In the genomic region with DNA sequence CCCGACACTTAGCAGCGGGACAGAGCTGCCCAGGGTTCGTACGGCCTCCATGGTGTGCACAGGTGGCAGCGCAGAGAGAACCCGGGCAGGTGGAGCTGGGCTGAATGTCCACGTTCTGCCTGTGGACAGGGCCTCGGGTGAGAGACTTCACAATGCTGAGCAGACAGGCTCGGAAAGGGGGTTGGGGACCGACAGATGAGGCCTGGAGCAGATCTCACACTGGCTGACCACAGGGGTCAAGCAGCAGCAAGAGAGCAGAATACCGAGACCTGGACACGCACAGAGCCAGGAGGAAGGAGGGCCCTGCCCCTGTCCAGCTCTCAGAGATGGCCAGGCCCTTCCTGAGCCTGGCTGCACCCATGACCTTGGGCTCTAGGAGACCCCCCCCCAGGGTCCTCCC, we compare ENCODE assay signal across 11 cellular contexts.
DNase-seq lines count a peak whose midpoint lies in the region; ATAC-seq, FAIRE-seq and TF ChIP-seq lines count a peak whose summit lies in the region.
"Had no signal": no experiment of that assay in that cellular context is flagged by ENCODE, and none has a peak within 500 bp of the region (broad histone marks: within the 10 kb centered on the region; RNA-seq: fewer than 3 reads in every experiment).

No MANE protein-coding gene starts in this region.

- H3K9me3 Mint-ChIP-seq in astrocyte (ENCODE audit: unreplicated experiment): no peaks in the 10 kb centered on the region
- H3K9me3 Mint-ChIP-seq: CD4-positive, alpha-beta memory T cell; naive thymus-derived CD8-positive, alpha-beta T cell had no signal

- no peaks in the 10 kb centered on the region for H3K27me3 Mint-ChIP-seq in astrocyte (ENCODE audit: low read depth, unreplicated experiment)
- H3K27me3 Mint-ChIP-seq: CD4-positive, alpha-beta memory T cell; naive thymus-derived CD8-positive, alpha-beta T cell had no signal

- no peak for ATAC-seq in HG03025 (IDR thresholded peaks at IDR 0.05; ENCODE audit: low FRiP score, unreplicated experiment)
- ATAC-seq: naive thymus-derived CD8-positive, alpha-beta T cell had no signal

- in situ Hi-C loops in GM13977 (cut with MboI; ENCODE audit: low pct_unique_long_range_greater_than_20kb, low sequenced_read_pairs, unreplicated experiment): no loop called here

- no peak for TF ChIP-seq CTCF in astrocyte (IDR thresholded peaks at IDR 0.05; ENCODE audit: insufficient read depth, low read depth, low read length)
- no peak for TF ChIP-seq CTCF in GM13977 (IDR thresholded peaks at IDR 0.05; ENCODE audit: extremely low read depth, insufficient read depth, missing control alignments)

- H3K4me1 ChIP-seq in astrocyte (ENCODE audit: insufficient read depth, low read length): peaks cover 49% of the 10 kb centered on the region
- peaks cover 60 to 64% (median 61%) of the 10 kb centered on the region in 3 donors for H3K4me1 ChIP-seq in skeletal muscle tissue (ENCODE audit: control insufficient read depth in 3 of 3, insufficient read depth in 3 of 3, low read length in 3 of 3)

- H3K36me3 Mint-ChIP-seq in astrocyte (ENCODE audit: low read depth, unreplicated experiment): peaks cover 19% of the 10 kb centered on the region

- H3K79me2 ChIP-seq in astrocyte (ENCODE audit: insufficient read depth, low read length): peaks cover 87% of the 10 kb centered on the region

- H3K9me3 ChIP-seq in astrocyte (ENCODE audit: insufficient read depth, low read depth, low read length) (no peaks in the 10 kb centered on the region), skeletal muscle tissue (ENCODE audit: control insufficient read depth in 3 of 3, low read length in 3 of 3) (no peaks in the 10 kb centered on the region)

- H3K27ac ChIP-seq in astrocyte (ENCODE audit: low read depth, low read length) (no peak overlapping the region), skeletal muscle tissue (ENCODE audit: low read depth, low read length) (peak overlapping the region; percentile 28)

- TF ChIP-seq POLR2A in H54 (IDR thresholded peaks at IDR 0.05; ENCODE audit: low read depth, low read length): no peak

- DNase-seq in H7 (peak; percentile 52), astrocyte (ENCODE audit: low read depth) (peak; percentile 50), islet precursor cell (peak; percentile 54), H54 (ENCODE audit: insufficient read length, low spot score) (no peak), mucosa of gallbladder (ENCODE audit: low spot score) (no peak), GM13977 (ENCODE audit: low spot score) (no peak)
- DNase-seq: CD4-positive, alpha-beta memory T cell; naive thymus-derived CD8-positive, alpha-beta T cell; NCI-H345 had no signal

- H3K9ac ChIP-seq in astrocyte (ENCODE audit: low read length) (peak overlapping the region; percentile 11), skeletal muscle tissue (ENCODE audit: low read depth in 1 of 3, low read length in 3 of 3) (peak overlapping the region in 1 of 3 donors; percentile 25)

- no peak overlapping the region for H2AFZ ChIP-seq in astrocyte (ENCODE audit: low read depth, low read length)

- H3K4me3 Mint-ChIP-seq in astrocyte (ENCODE audit: unreplicated experiment): no peak overlapping the region
- H3K4me3 Mint-ChIP-seq: CD4-positive, alpha-beta memory T cell; naive thymus-derived CD8-positive, alpha-beta T cell had no signal

- H3K27me3 ChIP-seq in H7 (ENCODE audit: control insufficient read depth, insufficient read depth, low read length) (no peaks in the 10 kb centered on the region), astrocyte (ENCODE audit: insufficient read depth, low read length) (no peaks in the 10 kb centered on the region), skeletal muscle tissue (ENCODE audit: control insufficient read depth in 3 of 3, insufficient read depth in 3 of 3, low read length in 3 of 3) (no peaks in the 10 kb centered on the region)

- H4K20me1 ChIP-seq in astrocyte (ENCODE audit: insufficient read depth, low read length): peaks cover 82% of the 10 kb centered on the region

- H3K36me3 ChIP-seq in H7 (replicated peaks; ENCODE audit: control insufficient read depth, insufficient read depth, low read length) (peaks cover 3% of the 10 kb centered on the region), astrocyte (ENCODE audit: insufficient read depth, low read length) (peaks cover 22% of the 10 kb centered on the region), skeletal muscle tissue (ENCODE audit: control insufficient read depth in 3 of 3, insufficient read depth in 3 of 3, low read length in 3 of 3) (peaks cover 24 to 37% (median 31%) of the 10 kb centered on the region in 3 donors)

- H3K27ac Mint-ChIP-seq in astrocyte (ENCODE audit: unreplicated experiment): no peak overlapping the region

- peaks cover 48% of the 10 kb centered on the region for H3K4me1 Mint-ChIP-seq in astrocyte (ENCODE audit: low read depth, unreplicated experiment)

- no peak for FAIRE-seq in astrocyte (lab: Jason Lieb, UNC)
- no peak for FAIRE-seq in H54 (lab: Jason Lieb, UNC)

- H3K4me3 ChIP-seq in H7 (ENCODE audit: insufficient read depth, low read depth, low read length) (no peak overlapping the region), astrocyte (ENCODE audit: insufficient read depth, low read depth, low read length) (no peak overlapping the region), skeletal muscle tissue (ENCODE audit: low read length in 3 of 3) (no peak overlapping the region)

- H3K4me2 ChIP-seq in astrocyte (ENCODE audit: low read length): peak overlapping the region; percentile 1

Comparison
In these comparisons a context has a peak if more than half of its experiments do, and no peak if none do; other contexts are left out.
1. DNase-seq: peak in H7 (single experiment), astrocyte (single experiment) and islet precursor cell (single experiment); none in H54 (single experiment), mucosa of gallbladder (single experiment) and GM13977 (single experiment).